ENCODE assay signal across 1 cellular context in the genomic region with DNA sequence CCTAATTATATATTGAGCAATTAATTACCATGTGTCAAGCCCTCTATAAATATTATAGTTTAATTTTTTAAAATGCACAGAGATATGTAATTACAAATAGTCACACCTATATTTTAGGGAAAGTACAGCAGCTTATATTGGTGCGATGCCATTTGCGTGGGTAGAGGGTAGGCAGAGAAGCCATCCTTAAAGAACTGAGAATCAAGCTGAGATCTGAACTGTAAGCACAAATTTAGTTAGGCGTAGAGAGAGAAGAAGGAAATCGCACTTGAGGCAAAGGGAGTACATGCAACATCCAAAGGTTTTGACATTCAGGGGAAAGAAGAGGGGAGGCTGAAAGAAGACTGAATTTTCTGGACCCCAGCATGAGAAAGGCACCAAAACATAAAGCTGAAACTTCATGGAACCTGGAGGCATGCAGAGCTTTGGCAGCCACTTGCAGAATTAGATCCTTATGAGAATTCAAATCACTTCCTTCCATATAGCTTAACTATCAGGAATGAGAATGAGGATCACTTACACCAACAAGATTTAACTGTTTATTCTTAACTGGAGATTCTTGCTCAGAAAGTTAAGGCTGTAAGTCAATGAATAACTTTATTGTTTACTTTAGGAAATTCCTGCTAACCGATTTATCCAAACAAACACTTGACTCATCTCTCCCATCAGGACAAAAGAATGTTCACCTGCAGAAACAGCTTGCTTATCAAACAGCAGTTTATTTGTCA.
TF ChIP-seq lines count a peak whose summit lies in the region.

No MANE protein-coding gene starts in this region.

TF ChIP-seq in HepG2, 621 proteins besides CTCF, POLR2A, EP300 and RAD21 (continued from another document and continues in another):
- TF ChIP-seq, protein P1, sequence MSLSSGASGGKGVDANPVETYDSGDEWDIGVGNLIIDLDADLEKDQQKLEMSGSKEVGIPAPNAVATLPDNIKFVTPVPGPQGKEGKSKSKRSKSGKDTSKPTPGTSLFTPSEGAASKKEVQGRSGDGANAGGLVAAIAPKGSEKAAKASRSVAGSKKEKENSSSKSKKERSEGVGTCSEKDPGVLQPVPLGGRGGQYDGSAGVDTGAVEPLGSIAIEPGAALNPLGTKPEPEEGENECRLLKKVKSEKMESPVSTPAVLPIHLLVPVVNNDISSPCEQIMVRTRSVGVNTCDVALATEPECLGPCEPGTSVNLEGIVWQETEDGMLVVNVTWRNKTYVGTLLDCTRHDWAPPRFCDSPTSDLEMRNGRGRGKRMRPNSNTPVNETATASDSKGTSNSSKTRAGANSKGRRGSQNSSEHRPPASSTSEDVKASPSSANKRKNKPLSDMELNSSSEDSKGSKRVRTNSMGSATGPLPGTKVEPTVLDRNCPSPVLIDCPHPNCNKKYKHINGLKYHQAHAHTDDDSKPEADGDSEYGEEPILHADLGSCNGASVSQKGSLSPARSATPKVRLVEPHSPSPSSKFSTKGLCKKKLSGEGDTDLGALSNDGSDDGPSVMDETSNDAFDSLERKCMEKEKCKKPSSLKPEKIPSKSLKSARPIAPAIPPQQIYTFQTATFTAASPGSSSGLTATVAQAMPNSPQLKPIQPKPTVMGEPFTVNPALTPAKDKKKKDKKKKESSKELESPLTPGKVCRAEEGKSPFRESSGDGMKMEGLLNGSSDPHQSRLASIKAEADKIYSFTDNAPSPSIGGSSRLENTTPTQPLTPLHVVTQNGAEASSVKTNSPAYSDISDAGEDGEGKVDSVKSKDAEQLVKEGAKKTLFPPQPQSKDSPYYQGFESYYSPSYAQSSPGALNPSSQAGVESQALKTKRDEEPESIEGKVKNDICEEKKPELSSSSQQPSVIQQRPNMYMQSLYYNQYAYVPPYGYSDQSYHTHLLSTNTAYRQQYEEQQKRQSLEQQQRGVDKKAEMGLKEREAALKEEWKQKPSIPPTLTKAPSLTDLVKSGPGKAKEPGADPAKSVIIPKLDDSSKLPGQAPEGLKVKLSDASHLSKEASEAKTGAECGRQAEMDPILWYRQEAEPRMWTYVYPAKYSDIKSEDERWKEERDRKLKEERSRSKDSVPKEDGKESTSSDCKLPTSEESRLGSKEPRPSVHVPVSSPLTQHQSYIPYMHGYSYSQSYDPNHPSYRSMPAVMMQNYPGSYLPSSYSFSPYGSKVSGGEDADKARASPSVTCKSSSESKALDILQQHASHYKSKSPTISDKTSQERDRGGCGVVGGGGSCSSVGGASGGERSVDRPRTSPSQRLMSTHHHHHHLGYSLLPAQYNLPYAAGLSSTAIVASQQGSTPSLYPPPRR (CRISPR knock-in tag; IDR thresholded peaks at IDR 0.05; ENCODE audit: borderline replicate concordance) = peak; percentile 68; the same call in 1 of the 2 replicates
- TF ChIP-seq POLR2AphosphoS2 (IDR thresholded peaks at IDR 0.05; ENCODE audit: low read depth, low read length) = no peak
- no peak for TF ChIP-seq STAG1 (CRISPR knock-in tag; IDR thresholded peaks at IDR 0.05)
- TF ChIP-seq, protein P2, sequence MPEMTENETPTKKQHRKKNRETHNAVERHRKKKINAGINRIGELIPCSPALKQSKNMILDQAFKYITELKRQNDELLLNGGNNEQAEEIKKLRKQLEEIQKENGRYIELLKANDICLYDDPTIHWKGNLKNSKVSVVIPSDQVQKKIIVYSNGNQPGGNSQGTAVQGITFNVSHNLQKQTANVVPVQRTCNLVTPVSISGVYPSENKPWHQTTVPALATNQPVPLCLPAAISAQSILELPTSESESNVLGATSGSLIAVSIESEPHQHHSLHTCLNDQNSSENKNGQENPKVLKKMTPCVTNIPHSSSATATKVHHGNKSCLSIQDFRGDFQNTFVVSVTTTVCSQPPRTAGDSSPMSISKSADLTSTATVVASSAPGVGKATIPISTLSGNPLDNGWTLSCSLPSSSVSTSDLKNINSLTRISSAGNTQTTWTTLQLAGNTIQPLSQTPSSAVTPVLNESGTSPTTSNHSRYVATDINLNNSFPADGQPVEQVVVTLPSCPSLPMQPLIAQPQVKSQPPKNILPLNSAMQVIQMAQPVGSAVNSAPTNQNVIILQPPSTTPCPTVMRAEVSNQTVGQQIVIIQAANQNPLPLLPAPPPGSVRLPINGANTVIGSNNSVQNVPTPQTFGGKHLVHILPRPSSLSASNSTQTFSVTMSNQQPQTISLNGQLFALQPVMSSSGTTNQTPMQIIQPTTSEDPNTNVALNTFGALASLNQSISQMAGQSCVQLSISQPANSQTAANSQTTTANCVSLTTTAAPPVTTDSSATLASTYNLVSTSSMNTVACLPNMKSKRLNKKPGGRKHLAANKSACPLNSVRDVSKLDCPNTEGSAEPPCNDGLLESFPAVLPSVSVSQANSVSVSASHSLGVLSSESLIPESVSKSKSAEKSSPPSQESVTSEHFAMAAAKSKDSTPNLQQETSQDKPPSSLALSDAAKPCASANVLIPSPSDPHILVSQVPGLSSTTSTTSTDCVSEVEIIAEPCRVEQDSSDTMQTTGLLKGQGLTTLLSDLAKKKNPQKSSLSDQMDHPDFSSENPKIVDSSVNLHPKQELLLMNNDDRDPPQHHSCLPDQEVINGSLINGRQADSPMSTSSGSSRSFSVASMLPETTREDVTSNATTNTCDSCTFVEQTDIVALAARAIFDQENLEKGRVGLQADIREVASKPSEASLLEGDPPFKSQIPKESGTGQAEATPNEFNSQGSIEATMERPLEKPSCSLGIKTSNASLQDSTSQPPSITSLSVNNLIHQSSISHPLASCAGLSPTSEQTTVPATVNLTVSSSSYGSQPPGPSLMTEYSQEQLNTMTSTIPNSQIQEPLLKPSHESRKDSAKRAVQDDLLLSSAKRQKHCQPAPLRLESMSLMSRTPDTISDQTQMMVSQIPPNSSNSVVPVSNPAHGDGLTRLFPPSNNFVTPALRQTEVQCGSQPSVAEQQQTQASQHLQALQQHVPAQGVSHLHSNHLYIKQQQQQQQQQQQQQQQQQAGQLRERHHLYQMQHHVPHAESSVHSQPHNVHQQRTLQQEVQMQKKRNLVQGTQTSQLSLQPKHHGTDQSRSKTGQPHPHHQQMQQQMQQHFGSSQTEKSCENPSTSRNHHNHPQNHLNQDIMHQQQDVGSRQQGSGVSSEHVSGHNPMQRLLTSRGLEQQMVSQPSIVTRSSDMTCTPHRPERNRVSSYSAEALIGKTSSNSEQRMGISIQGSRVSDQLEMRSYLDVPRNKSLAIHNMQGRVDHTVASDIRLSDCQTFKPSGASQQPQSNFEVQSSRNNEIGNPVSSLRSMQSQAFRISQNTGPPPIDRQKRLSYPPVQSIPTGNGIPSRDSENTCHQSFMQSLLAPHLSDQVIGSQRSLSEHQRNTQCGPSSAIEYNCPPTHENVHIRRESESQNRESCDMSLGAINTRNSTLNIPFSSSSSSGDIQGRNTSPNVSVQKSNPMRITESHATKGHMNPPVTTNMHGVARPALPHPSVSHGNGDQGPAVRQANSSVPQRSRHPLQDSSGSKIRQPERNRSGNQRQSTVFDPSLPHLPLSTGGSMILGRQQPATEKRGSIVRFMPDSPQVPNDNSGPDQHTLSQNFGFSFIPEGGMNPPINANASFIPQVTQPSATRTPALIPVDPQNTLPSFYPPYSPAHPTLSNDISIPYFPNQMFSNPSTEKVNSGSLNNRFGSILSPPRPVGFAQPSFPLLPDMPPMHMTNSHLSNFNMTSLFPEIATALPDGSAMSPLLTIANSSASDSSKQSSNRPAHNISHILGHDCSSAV (CRISPR knock-in tag; IDR thresholded peaks at IDR 0.05; ENCODE audit: borderline replicate concordance) = no peak
- peak; percentile 59 for TF ChIP-seq RARA (CRISPR knock-in tag; IDR thresholded peaks at IDR 0.05)
- no peak for TF ChIP-seq AGO2 (optimal IDR thresholded peaks at IDR 0.05; ENCODE audit: low read depth, low read length)
- TF ChIP-seq, protein P3, sequence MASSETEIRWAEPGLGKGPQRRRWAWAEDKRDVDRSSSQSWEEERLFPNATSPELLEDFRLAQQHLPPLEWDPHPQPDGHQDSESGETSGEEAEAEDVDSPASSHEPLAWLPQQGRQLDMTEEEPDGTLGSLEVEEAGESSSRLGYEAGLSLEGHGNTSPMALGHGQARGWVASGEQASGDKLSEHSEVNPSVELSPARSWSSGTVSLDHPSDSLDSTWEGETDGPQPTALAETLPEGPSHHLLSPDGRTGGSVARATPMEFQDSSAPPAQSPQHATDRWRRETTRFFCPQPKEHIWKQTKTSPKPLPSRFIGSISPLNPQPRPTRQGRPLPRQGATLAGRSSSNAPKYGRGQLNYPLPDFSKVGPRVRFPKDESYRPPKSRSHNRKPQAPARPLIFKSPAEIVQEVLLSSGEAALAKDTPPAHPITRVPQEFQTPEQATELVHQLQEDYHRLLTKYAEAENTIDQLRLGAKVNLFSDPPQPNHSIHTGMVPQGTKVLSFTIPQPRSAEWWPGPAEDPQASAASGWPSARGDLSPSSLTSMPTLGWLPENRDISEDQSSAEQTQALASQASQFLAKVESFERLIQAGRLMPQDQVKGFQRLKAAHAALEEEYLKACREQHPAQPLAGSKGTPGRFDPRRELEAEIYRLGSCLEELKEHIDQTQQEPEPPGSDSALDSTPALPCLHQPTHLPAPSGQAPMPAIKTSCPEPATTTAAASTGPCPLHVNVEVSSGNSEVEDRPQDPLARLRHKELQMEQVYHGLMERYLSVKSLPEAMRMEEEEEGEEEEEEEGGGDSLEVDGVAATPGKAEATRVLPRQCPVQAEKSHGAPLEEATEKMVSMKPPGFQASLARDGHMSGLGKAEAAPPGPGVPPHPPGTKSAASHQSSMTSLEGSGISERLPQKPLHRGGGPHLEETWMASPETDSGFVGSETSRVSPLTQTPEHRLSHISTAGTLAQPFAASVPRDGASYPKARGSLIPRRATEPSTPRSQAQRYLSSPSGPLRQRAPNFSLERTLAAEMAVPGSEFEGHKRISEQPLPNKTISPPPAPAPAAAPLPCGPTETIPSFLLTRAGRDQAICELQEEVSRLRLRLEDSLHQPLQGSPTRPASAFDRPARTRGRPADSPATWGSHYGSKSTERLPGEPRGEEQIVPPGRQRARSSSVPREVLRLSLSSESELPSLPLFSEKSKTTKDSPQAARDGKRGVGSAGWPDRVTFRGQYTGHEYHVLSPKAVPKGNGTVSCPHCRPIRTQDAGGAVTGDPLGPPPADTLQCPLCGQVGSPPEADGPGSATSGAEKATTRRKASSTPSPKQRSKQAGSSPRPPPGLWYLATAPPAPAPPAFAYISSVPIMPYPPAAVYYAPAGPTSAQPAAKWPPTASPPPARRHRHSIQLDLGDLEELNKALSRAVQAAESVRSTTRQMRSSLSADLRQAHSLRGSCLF (CRISPR knock-in tag; IDR thresholded peaks at IDR 0.05; ENCODE audit: borderline replicate concordance) = no peak
- TF ChIP-seq, protein P4, sequence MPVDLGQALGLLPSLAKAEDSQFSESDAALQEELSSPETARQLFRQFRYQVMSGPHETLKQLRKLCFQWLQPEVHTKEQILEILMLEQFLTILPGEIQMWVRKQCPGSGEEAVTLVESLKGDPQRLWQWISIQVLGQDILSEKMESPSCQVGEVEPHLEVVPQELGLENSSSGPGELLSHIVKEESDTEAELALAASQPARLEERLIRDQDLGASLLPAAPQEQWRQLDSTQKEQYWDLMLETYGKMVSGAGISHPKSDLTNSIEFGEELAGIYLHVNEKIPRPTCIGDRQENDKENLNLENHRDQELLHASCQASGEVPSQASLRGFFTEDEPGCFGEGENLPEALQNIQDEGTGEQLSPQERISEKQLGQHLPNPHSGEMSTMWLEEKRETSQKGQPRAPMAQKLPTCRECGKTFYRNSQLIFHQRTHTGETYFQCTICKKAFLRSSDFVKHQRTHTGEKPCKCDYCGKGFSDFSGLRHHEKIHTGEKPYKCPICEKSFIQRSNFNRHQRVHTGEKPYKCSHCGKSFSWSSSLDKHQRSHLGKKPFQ (CRISPR knock-in tag; IDR thresholded peaks at IDR 0.05; ENCODE audit: insufficient replicate concordance) = no peak
- peak; percentile 31; the same call in 1 of the 2 replicates for TF ChIP-seq RCOR2 (CRISPR knock-in tag; IDR thresholded peaks at IDR 0.05)
- no peak for TF ChIP-seq FIP1L1 (IDR thresholded peaks at IDR 0.05; ENCODE audit: borderline replicate concordance, insufficient read depth, low read depth, low read length)
- 0 out of 2 replicates have a peak, but pooled peaks have one; percentile 58 for TF ChIP-seq ZNF510 (CRISPR knock-in tag; IDR thresholded peaks at IDR 0.05; ENCODE audit: low read depth)
- 0 out of 2 replicates have a peak, but pooled peaks have one; percentile 45 for TF ChIP-seq MBD4 (IDR thresholded peaks at IDR 0.05; ENCODE audit: borderline replicate concordance, low read length)
- TF ChIP-seq, protein P5, sequence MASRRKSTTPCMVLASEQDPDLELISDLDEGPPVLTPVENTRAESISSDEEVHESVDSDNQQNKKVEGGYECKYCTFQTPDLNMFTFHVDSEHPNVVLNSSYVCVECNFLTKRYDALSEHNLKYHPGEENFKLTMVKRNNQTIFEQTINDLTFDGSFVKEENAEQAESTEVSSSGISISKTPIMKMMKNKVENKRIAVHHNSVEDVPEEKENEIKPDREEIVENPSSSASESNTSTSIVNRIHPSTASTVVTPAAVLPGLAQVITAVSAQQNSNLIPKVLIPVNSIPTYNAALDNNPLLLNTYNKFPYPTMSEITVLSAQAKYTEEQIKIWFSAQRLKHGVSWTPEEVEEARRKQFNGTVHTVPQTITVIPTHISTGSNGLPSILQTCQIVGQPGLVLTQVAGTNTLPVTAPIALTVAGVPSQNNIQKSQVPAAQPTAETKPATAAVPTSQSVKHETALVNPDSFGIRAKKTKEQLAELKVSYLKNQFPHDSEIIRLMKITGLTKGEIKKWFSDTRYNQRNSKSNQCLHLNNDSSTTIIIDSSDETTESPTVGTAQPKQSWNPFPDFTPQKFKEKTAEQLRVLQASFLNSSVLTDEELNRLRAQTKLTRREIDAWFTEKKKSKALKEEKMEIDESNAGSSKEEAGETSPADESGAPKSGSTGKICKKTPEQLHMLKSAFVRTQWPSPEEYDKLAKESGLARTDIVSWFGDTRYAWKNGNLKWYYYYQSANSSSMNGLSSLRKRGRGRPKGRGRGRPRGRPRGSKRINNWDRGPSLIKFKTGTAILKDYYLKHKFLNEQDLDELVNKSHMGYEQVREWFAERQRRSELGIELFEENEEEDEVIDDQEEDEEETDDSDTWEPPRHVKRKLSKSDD (CRISPR knock-in tag; IDR thresholded peaks at IDR 0.05; ENCODE audit: low read depth) = no peak
- no peak for TF ChIP-seq ZNF772 (CRISPR knock-in tag; IDR thresholded peaks at IDR 0.05)
- peak; percentile 56 for TF ChIP-seq TBX2 (CRISPR knock-in tag; IDR thresholded peaks at IDR 0.05; ENCODE audit: borderline replicate concordance)
- 0 out of 2 replicates have a peak, but pooled peaks have one; percentile 38 for TF ChIP-seq PPARG (CRISPR knock-in tag; conservative IDR thresholded peaks at IDR 0.05)
- TF ChIP-seq ZBTB3 (CRISPR knock-in tag; IDR thresholded peaks at IDR 0.05; ENCODE audit: borderline replicate concordance, low read depth) = no peak
- TF ChIP-seq ZNF331 (CRISPR knock-in tag; IDR thresholded peaks at IDR 0.05) = 0 out of 2 replicates have a peak, but pooled peaks have one; percentile 29
- peak; percentile 49; the same call in 1 of the 2 replicates for TF ChIP-seq SMARCE1 (IDR thresholded peaks at IDR 0.05; ENCODE audit: borderline replicate concordance)
- TF ChIP-seq ZNF567 (CRISPR knock-in tag; IDR thresholded peaks at IDR 0.05; ENCODE audit: borderline replicate concordance) = no peak
- peak; percentile 90 for TF ChIP-seq FOSL2 (CRISPR knock-in tag; IDR thresholded peaks at IDR 0.05)
- TF ChIP-seq CREB1 (IDR thresholded peaks at IDR 0.05) = no peak
- TF ChIP-seq CREB1 (CRISPR knock-in tag; IDR thresholded peaks at IDR 0.05) = 0 out of 2 replicates have a peak, but pooled peaks have one; percentile 44
- peak; percentile 53; the same call in 1 of the 2 replicates for TF ChIP-seq POGZ (CRISPR knock-in tag; IDR thresholded peaks at IDR 0.05)
